Comparison of ENCODE assay signal across 19 cellular contexts in genomic region chr6:52253494-52253893, GRCh38. TPM values are rescaled to one million over a fixed set of nuclear protein-coding genes. Genes with fewer than 3 reads are reported as not detected.
DNase-seq lines count a peak whose midpoint lies in the region; ATAC-seq and TF ChIP-seq lines count a peak whose summit lies in the region.
"Had no signal": no experiment of that assay in that cellular context is flagged by ENCODE, and none has a peak within 500 bp of the region (broad histone marks: within the 10 kb centered on the region; RNA-seq: fewer than 3 reads in every experiment).

No MANE protein-coding gene starts in this region.

- H3K79me2 ChIP-seq in GM23248 (ENCODE audit: insufficient read depth), result no peaks in the 10 kb centered on the region

- no peak overlapping the region for H3K27ac ChIP-seq in GM23248
- no peak overlapping the region for H3K27ac ChIP-seq in suprapubic skin
- H3K27ac ChIP-seq: tibial artery had no signal

- no peak overlapping the region for H3K4me2 ChIP-seq in GM23248 (ENCODE audit: unreplicated experiment)

- no peaks in the 10 kb centered on the region for H3K9me3 ChIP-seq in GM23248 (ENCODE audit: low read depth)
- no peaks in the 10 kb centered on the region for H3K9me3 ChIP-seq in HAP-1
- no peaks in the 10 kb centered on the region for H3K9me3 ChIP-seq in suprapubic skin
- H3K9me3 ChIP-seq: tibial artery had no signal

- in situ Hi-C loops in GM23248 (cut with MboI) (no loop called here), HAP-1 (cut with MboI; ENCODE audit: low sequenced_read_pairs) (no loop called here)

- 1 to 2% methylated on average over 9 of the region's 9 CpGs for WGBS in GM23248 (ENCODE audit: low coverage in 1 of 2, low lambda C conversion rate in 2 of 2, missing lambda C conversion rate in 2 of 2), 2 experiments
- 16% methylated on average over 9 of the region's 9 CpGs for WGBS in suprapubic skin

- H3K4me3 ChIP-seq in GM23248, result no peak overlapping the region
- H3K4me3 ChIP-seq in HAP-1, result no peak overlapping the region
- H3K4me3 ChIP-seq in suprapubic skin, result no peak overlapping the region
- H3K4me3 ChIP-seq: tibial artery had no signal

- H4K20me1 ChIP-seq in GM23248 (ENCODE audit: insufficient read depth), result no peaks in the 10 kb centered on the region

- H3K27me3 ChIP-seq in GM23248 (replicated peaks; ENCODE audit: insufficient read depth), result peaks cover 29% of the 10 kb centered on the region
- peaks cover 11% of the 10 kb centered on the region; the same call in 1 of the 2 replicates for H3K27me3 ChIP-seq in HAP-1 (ENCODE audit: low read depth)
- H3K27me3 ChIP-seq in suprapubic skin, result peaks cover 19% of the 10 kb centered on the region

- TF ChIP-seq POLR2A in suprapubic skin (IDR thresholded peaks at IDR 0.05), result no peak

- TF ChIP-seq CTCF in suprapubic skin (IDR thresholded peaks at IDR 0.05), result no peak

- peak; percentile 69 for DNase-seq in AG20443 (ENCODE audit: low spot score)
- DNase-seq in GM23248, result peak; percentile 64
- DNase-seq in activated T-cell treated with anti-CD3 and anti-CD28 coated beads, Interleukin-2, amount 50 U/mL, for 48 hours, result peak; percentile 58 to 59
- DNase-seq in stimulated activated CD4-positive, alpha-beta T cell treated with anti-CD3 and anti-CD28 coated beads, Interleukin-12 subunit alpha, Interleukin-12 subunit beta, amount 100 ng/mL, for 24 hours (ENCODE audit: low read depth in 2 of 2), result peak; percentile 15 to 37
- DNase-seq in HAP-1 (ENCODE audit: low spot score in 2 of 2), result no peak
- DNase-seq in suprapubic skin (ENCODE audit: low spot score in 2 of 2), result no peak
- no peak for DNase-seq in left ventricle myocardium superior
- DNase-seq in Right ventricle myocardium inferior (ENCODE audit: missing footprints), result no peak
- DNase-seq: COR-L47; effector CD4-positive, alpha-beta T cell; glutamatergic neuron; NCI-H1105 treated with DMSO at 0.1 percent for 48 hours; NCI-H510A; T-helper 9 cell; tibial artery had no signal

- H3K9ac ChIP-seq in GM23248, result no peak overlapping the region

- no peaks in the 10 kb centered on the region for H3K9me2 ChIP-seq in GM23248 (ENCODE audit: insufficient read depth)

- peaks cover 9% of the 10 kb centered on the region; the same call in 1 of the 2 replicates for H3K4me1 ChIP-seq in GM23248 (ENCODE audit: insufficient read depth)
- H3K4me1 ChIP-seq in HAP-1, result no peaks in the 10 kb centered on the region
- H3K4me1 ChIP-seq in suprapubic skin, result no peaks in the 10 kb centered on the region
- H3K4me1 ChIP-seq: tibial artery had no signal

- H3F3A ChIP-seq in GM23248 (ENCODE audit: insufficient read depth), result no peaks in the 10 kb centered on the region

- H3K36me3 ChIP-seq in GM23248 (ENCODE audit: low read depth), result no peaks in the 10 kb centered on the region
- no peaks in the 10 kb centered on the region for H3K36me3 ChIP-seq in HAP-1 (replicated peaks)
- no peaks in the 10 kb centered on the region for H3K36me3 ChIP-seq in suprapubic skin
- H3K36me3 ChIP-seq: tibial artery had no signal

- H2AFZ ChIP-seq in GM23248, result no peak overlapping the region

- TF ChIP-seq EP300 in suprapubic skin (IDR thresholded peaks at IDR 0.05), result no peak

- no peak for ATAC-seq in left ventricle myocardium superior
- ATAC-seq in Right ventricle myocardium inferior, result no peak
- ATAC-seq: HepG2, Panc1 had no signal

- intact Hi-C loops in left ventricle myocardium superior (cut with micrococcal nuclease) (no loop called here), Right ventricle myocardium inferior (cut with DNase I) (no loop called here)

RNA-seq across cellular contexts. Expression of gene IL17F, which starts 9.2 kb away (rescaled TPM):
- not detected in 2 replicates for total RNA-seq in GM23248 (2014; rRNA removed; shearing (Covaris generic))
- not detected in 2 replicates for polyA plus RNA-seq in GM23248 (2016; fragmentation: Nextera tagmentation; extraction: Ambion mirVana)
- total RNA-seq in suprapubic skin (not detected), left ventricle myocardium superior (not detected), Right ventricle myocardium inferior (not detected)
- total RNA-seq: HepG2, myocyte, renal cortical epithelial cell had no signal
- polyA plus RNA-seq: HepG2 had no signal

RNA-seq across cellular contexts. Expression of gene MCM3, which starts 31.0 kb away (rescaled TPM):
- 41.8 and 54.9 TPM in 2 replicates for total RNA-seq in GM23248 (2014; rRNA removed; shearing (Covaris generic))
- 29.8 and 30.6 TPM in 2 replicates for polyA plus RNA-seq in GM23248 (2016; fragmentation: Nextera tagmentation; extraction: Ambion mirVana)
- total RNA-seq in suprapubic skin (10 to 100 TPM; 26.4 to 38.5 (median 31.8) TPM), left ventricle myocardium superior (21.8 TPM), Right ventricle myocardium inferior (21.7 TPM)

Comparison
In these comparisons a context has a peak if more than half of its experiments do, and no peak if none do; other contexts are left out.
1. DNase-seq: peak in AG20443 (single experiment), GM23248 (single experiment), activated T-cell treated with anti-CD3 and anti-CD28 coated beads, Interleukin-2, amount 50 U/mL, for 48 hours (2 of 2) and stimulated activated CD4-positive, alpha-beta T cell treated with anti-CD3 and anti-CD28 coated beads, Interleukin-12 subunit alpha, Interleukin-12 subunit beta, amount 100 ng/mL, for 24 hours (2 of 2); none in HAP-1 (0 of 2), suprapubic skin (0 of 2), left ventricle myocardium superior (single experiment) and Right ventricle myocardium inferior (single experiment).